8 cellular contexts compared by ENCODE assay signal in genomic region chr19:1848399-1849131, GRCh38. TPM values are rescaled to one million over a fixed set of nuclear protein-coding genes. Genes with fewer than 3 reads are reported as not detected.
A peak's percentile ranks its signal among the peaks of the same experiment; 100 is the strongest.
DNase-seq lines count a peak whose midpoint lies in the region; ATAC-seq and TF ChIP-seq lines count a peak whose summit lies in the region.

A gene with protein sequence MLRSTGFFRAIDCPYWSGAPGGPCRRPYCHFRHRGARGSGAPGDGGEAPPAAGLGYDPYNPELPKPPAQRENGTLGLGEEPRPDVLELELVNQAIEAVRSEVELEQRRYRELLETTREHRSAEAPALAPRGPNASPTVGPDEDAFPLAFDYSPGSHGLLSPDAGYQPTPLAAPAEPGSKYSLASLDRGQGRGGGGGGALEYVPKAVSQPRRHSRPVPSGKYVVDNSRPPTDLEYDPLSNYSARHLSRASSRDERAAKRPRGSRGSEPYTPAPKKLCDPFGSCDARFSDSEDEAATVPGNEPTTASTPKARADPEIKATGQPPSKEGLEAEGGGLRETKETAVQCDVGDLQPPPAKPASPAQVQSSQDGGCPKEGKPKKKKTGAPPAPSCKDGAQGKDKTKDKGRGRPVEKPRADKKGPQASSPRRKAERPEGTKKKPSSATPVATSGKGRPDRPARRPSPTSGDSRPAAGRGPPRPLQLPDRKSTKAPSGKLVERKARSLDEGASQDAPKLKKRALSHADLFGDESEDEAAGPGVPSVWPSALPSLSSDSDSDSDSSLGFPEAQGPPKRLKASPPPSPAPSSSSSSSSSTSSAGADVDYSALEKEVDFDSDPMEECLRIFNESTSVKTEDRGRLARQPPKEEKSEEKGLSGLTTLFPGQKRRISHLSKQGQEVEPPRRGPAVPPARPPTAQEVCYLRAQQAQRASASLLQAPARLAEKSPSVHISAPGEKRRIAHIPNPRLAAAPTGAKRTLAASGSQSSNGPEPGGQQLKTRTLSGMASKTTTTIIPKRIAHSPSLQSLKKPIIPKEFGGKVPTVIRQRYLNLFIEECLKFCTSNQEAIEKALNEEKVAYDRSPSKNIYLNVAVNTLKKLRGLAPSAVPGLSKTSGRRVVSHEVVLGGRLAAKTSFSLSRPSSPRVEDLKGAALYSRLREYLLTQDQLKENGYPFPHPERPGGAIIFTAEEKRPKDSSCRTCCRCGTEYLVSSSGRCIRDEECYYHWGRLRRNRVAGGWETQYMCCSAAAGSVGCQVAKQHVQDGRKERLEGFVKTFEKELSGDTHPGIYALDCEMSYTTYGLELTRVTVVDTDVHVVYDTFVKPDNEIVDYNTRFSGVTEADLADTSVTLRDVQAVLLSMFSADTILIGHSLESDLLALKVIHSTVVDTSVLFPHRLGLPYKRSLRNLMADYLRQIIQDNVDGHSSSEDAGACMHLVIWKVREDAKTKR (minus strand): TSS chr19:1848483. CDS start chr19:1848358, 125 bp downstream.

- peak; percentile 82 for TF ChIP-seq CTCF in GM12875 (IDR thresholded peaks at IDR 0.05; ENCODE audit: borderline replicate concordance, insufficient read depth, low read depth, low read length)
- TF ChIP-seq CTCF in heart right ventricle (IDR thresholded peaks at IDR 0.05): peak; percentile 82 to 98 (median 94)
- peak; percentile 98 for TF ChIP-seq CTCF in upper lobe of right lung (IDR thresholded peaks at IDR 0.05)

- H3K9me3 ChIP-seq in adipocyte (ENCODE audit: control insufficient read depth, low read length) (no peaks in the 10 kb centered on the region), heart right ventricle (no peaks in the 10 kb centered on the region), upper lobe of right lung (no peaks in the 10 kb centered on the region)

- H3K27ac ChIP-seq in heart right ventricle: peak within 1 kb of the TSS; percentile 98 to 100 (median 99)
- peak within 1 kb of the TSS; percentile 100 for H3K27ac ChIP-seq in upper lobe of right lung

- intact Hi-C loops in heart right ventricle (cut with DNase I): loop anchor here in 1 of 10 donors (2.0 kb wide), 1 partner anchor 26 kb away; no protein-coding TSS in a partner anchor
- intact Hi-C loops in posterior vena cava (cut with DNase I): no loop called here
- intact Hi-C loops in upper lobe of right lung (cut with DNase I): no loop called here

- H3K27me3 ChIP-seq in adipocyte (replicated peaks; ENCODE audit: control insufficient read depth, insufficient read depth, low read length): no peaks in the 10 kb centered on the region
- H3K27me3 ChIP-seq in heart right ventricle: no peaks in the 10 kb centered on the region
- H3K27me3 ChIP-seq in upper lobe of right lung: no peaks in the 10 kb centered on the region

- H3K4me3 ChIP-seq in GM12875 (ENCODE audit: low read depth, low read length) (peak within 1 kb of the TSS; percentile 94), adipocyte (ENCODE audit: low read length) (peak within 1 kb of the TSS; percentile 94), heart right ventricle (peak within 1 kb of the TSS; percentile 93 to 100 (median 98)), upper lobe of right lung (peak within 1 kb of the TSS; percentile 80)

- H3K4me1 ChIP-seq in adipocyte (ENCODE audit: control insufficient read depth, insufficient read depth, low read length): peaks cover 31% of the 10 kb centered on the region
- H3K4me1 ChIP-seq in heart right ventricle: peaks cover 16 to 68% (median 48%) of the 10 kb centered on the region in 9 donors
- H3K4me1 ChIP-seq in upper lobe of right lung: peaks cover 57% of the 10 kb centered on the region

- peak; percentile 95 for DNase-seq in NCI-H1436 (lab: John Stamatoyannopoulos, UW)
- DNase-seq in T follicular helper cell (ENCODE audit: low read depth): peak; percentile 98
- peak; percentile 96 for DNase-seq in adipocyte (ENCODE audit: low read depth)
- peak; percentile 96 for DNase-seq in heart right ventricle
- peak; percentile 98 for DNase-seq in posterior vena cava (ENCODE audit: low spot score)
- DNase-seq in upper lobe of right lung: peak; percentile 97

- 2% methylated on average over 54 to 60 of the region's 60 CpGs for whole genome bisulfite sequencing in heart right ventricle, 2 donors

- H3K36me3 ChIP-seq in adipocyte (ENCODE audit: control insufficient read depth, insufficient read depth, low read length, severe bottlenecking) (no peaks in the 10 kb centered on the region), heart right ventricle (peaks cover 0 to 18% (median 0%) of the 10 kb centered on the region in 9 donors), upper lobe of right lung (no peaks in the 10 kb centered on the region)

- H3K9ac ChIP-seq in adipocyte (ENCODE audit: low read length): peak within 1 kb of the TSS; percentile 99

- ATAC-seq in HG02798 (IDR thresholded peaks at IDR 0.05; ENCODE audit: poor library complexity, unreplicated experiment) (peak; percentile 83), heart right ventricle (peak; percentile 80 to 90 (median 86)), upper lobe of right lung (peak; percentile 90)

RNA-seq across cellular contexts. Expression of the gene that starts here (rescaled TPM):
- total RNA-seq in heart right ventricle: 10 to 100 TPM; 13.1 to 20.1 (median 16.5) TPM
- polyA plus RNA-seq in heart right ventricle: 10 to 100 TPM; 13.1 to 20.6 TPM
- 10 to 100 TPM; 22.8 to 27.4 TPM for total RNA-seq in posterior vena cava
- total RNA-seq in upper lobe of right lung: 37.2 TPM

Comparison
In these comparisons a context has a peak if more than half of its experiments do, and no peak if none do; other contexts are left out.
1. Peak in every context shown above with its lines: DNase-seq, ATAC-seq, H3K4me3 ChIP-seq and H3K27ac ChIP-seq.